Comparison of ENCODE assay signal across 15 cellular contexts in genomic region chr22:26837784-26838520, GRCh38.
DNase-seq lines count a peak whose midpoint lies in the region; TF ChIP-seq lines count a peak whose summit lies in the region.
"Had no signal": no experiment of that assay in that cellular context is flagged by ENCODE, and none has a peak within 500 bp of the region (broad histone marks: within the 10 kb centered on the region; RNA-seq: fewer than 3 reads in every experiment).

No MANE protein-coding gene starts in this region.

- peak in 2 of 3 experiments; percentile 19 to 66 for DNase-seq in NCI-H1417 (lab: John Stamatoyannopoulos, UW)
- DNase-seq in NCI-H1417 treated with DMSO at 0.1 percent for 48 hours (lab: John Stamatoyannopoulos, UW), result no peak
- peak; percentile 86 for DNase-seq in NCI-H146 (lab: John Stamatoyannopoulos, UW)
- DNase-seq in endodermal cell, result peak; percentile 78
- no peak for DNase-seq in HPDE6-E6E7 (ENCODE audit: extremely low spot score)
- DNase-seq in type B pancreatic cell (ENCODE audit: extremely low spot score, unreplicated experiment), result no peak
- DNase-seq in activated T-cell treated with anti-CD3 and anti-CD28 coated beads for 4 hours, result no peak
- DNase-seq: 8988T, GOT3, NCI-H2227 treated with DMSO at 0.1 percent for 48 hours, NCI-H524 treated with DMSO at 0.1 percent for 48 hours, PC-9, SK-N-SH had no signal

- H3K79me2 ChIP-seq in neural cell (replicated peaks; ENCODE audit: insufficient read depth, low read length), result no peaks in the 10 kb centered on the region

- H3K4me3 Mint-ChIP-seq in endodermal cell (no peak overlapping the region), type B pancreatic cell (no peak overlapping the region)

- 48 to 56% methylated on average over 3 to 5 of the region's 5 CpGs for WGBS in endodermal cell (ENCODE audit: insufficient coverage in 1 of 2, insufficient read length in 1 of 2), 2 experiments

- H3K27me3 Mint-ChIP-seq in endodermal cell (ENCODE audit: insufficient read depth) (peaks cover 8% of the 10 kb centered on the region), type B pancreatic cell (peaks cover 37% of the 10 kb centered on the region)

- no peak for TF ChIP-seq EP300 in neural cell (conservative IDR thresholded peaks at IDR 0.05; ENCODE audit: poor library complexity, severe bottlenecking)

- H3K4me1 Mint-ChIP-seq in endodermal cell (peaks cover 18% of the 10 kb centered on the region), type B pancreatic cell (ENCODE audit: unreplicated experiment) (peaks cover 5% of the 10 kb centered on the region)

- no peaks in the 10 kb centered on the region for H4K20me1 ChIP-seq in neural cell (ENCODE audit: insufficient read depth)

- H2AFZ ChIP-seq in neural cell (ENCODE audit: low read depth, low read length), result no peak overlapping the region
- H2AFZ ChIP-seq: PC-9 had no signal

- no peaks in the 10 kb centered on the region for H3K9me3 Mint-ChIP-seq in endodermal cell
- no peaks in the 10 kb centered on the region for H3K9me3 Mint-ChIP-seq in type B pancreatic cell

- H3K27ac ChIP-seq in endodermal cell (ENCODE audit: low read depth, low read length) (no peak overlapping the region), neural cell (ENCODE audit: low read length) (no peak overlapping the region)
- H3K27ac ChIP-seq: C4-2B, PC-9 had no signal

- no peaks in the 10 kb centered on the region for H3K4me1 ChIP-seq in endodermal cell (ENCODE audit: control insufficient read depth, insufficient read depth, low read length)

- no peaks in the 10 kb centered on the region for H3F3A ChIP-seq in neural cell (ENCODE audit: insufficient read depth, low read length, poor library complexity, severe bottlenecking)

- TF ChIP-seq CTCF in endodermal cell (conservative IDR thresholded peaks at IDR 0.05) (peak; percentile 32), neural cell (IDR thresholded peaks at IDR 0.05; ENCODE audit: poor library complexity, severe bottlenecking) (no peak), type B pancreatic cell (conservative IDR thresholded peaks at IDR 0.05) (no peak)

- no peaks in the 10 kb centered on the region for H3K9me3 ChIP-seq in endodermal cell (ENCODE audit: control insufficient read depth, low read length)
- H3K9me3 ChIP-seq in neural cell (ENCODE audit: low read length), result no peaks in the 10 kb centered on the region
- H3K9me3 ChIP-seq: SK-N-SH had no signal

- H3K27ac Mint-ChIP-seq in endodermal cell (peak overlapping the region; percentile 42), type B pancreatic cell (no peak overlapping the region)

- H3K36me3 Mint-ChIP-seq in endodermal cell (ENCODE audit: low read depth), result no peaks in the 10 kb centered on the region
- H3K36me3 Mint-ChIP-seq in type B pancreatic cell, result no peaks in the 10 kb centered on the region

- H3K27me3 ChIP-seq in endodermal cell (ENCODE audit: control insufficient read depth, insufficient read depth, low read length, poor library complexity, severe bottlenecking) (no peaks in the 10 kb centered on the region), neural cell (ENCODE audit: insufficient read depth, low read depth, low read length) (no peaks in the 10 kb centered on the region)

- no peaks in the 10 kb centered on the region for H3K9me2 ChIP-seq in neural cell (ENCODE audit: insufficient read depth, low read length)
- H3K9me2 ChIP-seq: SK-N-SH had no signal

- no peak overlapping the region for H3K9ac ChIP-seq in endodermal cell (ENCODE audit: extremely low read depth, low read length, poor library complexity, severe bottlenecking)
- no peak overlapping the region for H3K9ac ChIP-seq in neural cell (ENCODE audit: low read length)
- H3K9ac ChIP-seq: SK-N-SH had no signal

- H3K36me3 ChIP-seq in endodermal cell (ENCODE audit: control insufficient read depth, insufficient read depth, low read length) (no peaks in the 10 kb centered on the region), neural cell (ENCODE audit: insufficient read depth, low read length) (no peaks in the 10 kb centered on the region)

- no peak for TF ChIP-seq RAD21 in neural cell (conservative IDR thresholded peaks at IDR 0.05)

- no peak overlapping the region for H3K4me2 ChIP-seq in neural cell (ENCODE audit: low read length)
- H3K4me2 ChIP-seq: PC-9, SK-N-SH had no signal

- H3K4me3 ChIP-seq in endodermal cell (ENCODE audit: low read length) (no peak overlapping the region), neural cell (ENCODE audit: low read length) (no peak overlapping the region)
- H3K4me3 ChIP-seq: PC-9 had no signal

TF ChIP-seq in neural cell, 6 proteins besides CTCF, POLR2A, EP300 and RAD21:
- TF ChIP-seq POLR2AphosphoS5 (IDR thresholded peaks at IDR 0.05), result peak; percentile 15
- no peak for TF ChIP-seq TAF1 (IDR thresholded peaks at IDR 0.05; ENCODE audit: low read depth)

Comparison
In these comparisons a context has a peak if more than half of its experiments do, and no peak if none do; other contexts are left out.
1. DNase-seq: peak in NCI-H1417 (2 of 3), NCI-H146 (single experiment) and endodermal cell (single experiment); none in NCI-H1417 treated with DMSO at 0.1 percent for 48 hours (single experiment), HPDE6-E6E7 (single experiment), type B pancreatic cell (single experiment) and activated T-cell treated with anti-CD3 and anti-CD28 coated beads for 4 hours (single experiment).